ENCODE assay signal across 1 cellular context in genomic region chr12:54587315-54587821, GRCh38.
TF ChIP-seq lines count a peak whose summit lies in the region.

No MANE protein-coding gene starts in this region.

TF ChIP-seq in liver, 16 proteins besides CTCF, POLR2A, EP300 and RAD21 (continued from another document):
- TF ChIP-seq REST (IDR thresholded peaks at IDR 0.05): peak; percentile 79
- peak; percentile 70 to 88 for TF ChIP-seq RXRA (IDR thresholded peaks at IDR 0.05)
